9 cellular contexts compared by ENCODE assay signal in the genomic region with DNA sequence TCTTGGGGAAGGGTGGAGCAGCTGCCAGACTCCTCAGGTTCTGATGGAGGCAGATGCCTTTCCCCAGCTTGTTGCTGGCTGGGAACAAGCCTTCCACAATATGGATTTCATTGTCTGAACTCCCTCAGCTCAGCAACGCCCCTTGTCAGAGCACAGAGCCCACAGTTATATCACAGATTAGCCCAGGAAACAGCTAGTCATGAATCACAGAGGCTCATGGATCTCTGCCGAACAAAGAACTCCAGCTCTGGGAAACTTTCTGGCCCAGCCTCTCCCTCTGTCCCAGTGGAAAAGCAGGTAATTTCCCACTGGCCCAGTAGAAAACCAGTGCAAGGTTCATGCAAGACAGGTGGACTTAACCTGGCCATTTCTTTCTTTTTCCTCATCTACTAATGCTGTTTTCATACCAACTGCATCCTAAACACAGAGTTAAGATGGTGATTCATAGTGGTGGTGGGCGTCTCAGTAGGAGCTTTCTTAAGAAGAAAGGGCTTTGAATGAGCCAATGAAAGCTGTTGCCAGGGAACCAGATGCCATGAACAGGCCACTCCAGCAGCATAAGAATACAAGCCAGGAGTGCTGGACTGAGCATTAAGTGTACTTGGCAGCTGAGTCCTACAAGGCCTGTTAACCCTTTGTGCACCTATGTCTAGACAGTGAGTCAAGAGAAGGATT. TPM values are rescaled to one million over a fixed set of nuclear protein-coding genes. Genes with fewer than 3 reads are reported as not detected.
DNase-seq lines count a peak whose midpoint lies in the region; ATAC-seq and TF ChIP-seq lines count a peak whose summit lies in the region.
"Had no signal": no experiment of that assay in that cellular context is flagged by ENCODE, and none has a peak within 500 bp of the region (broad histone marks: within the 10 kb centered on the region; RNA-seq: fewer than 3 reads in every experiment).

No MANE protein-coding gene starts in this region.

- ATAC-seq in stimulated activated effector memory CD8-positive, alpha-beta T cell treated with anti-CD3 and anti-CD28 coated beads, Interleukin-12 subunit alpha, Interleukin-12 subunit beta, amount 100 ng/mL, for 72 hours = peak; percentile 55

- H3K9me2 ChIP-seq in hepatocyte (replicated peaks; ENCODE audit: insufficient read depth) = no peaks in the 10 kb centered on the region

- peak overlapping the region; percentile 33 for H3K4me2 ChIP-seq in hepatocyte
- H3K4me2 ChIP-seq: BLaER1 had no signal

- no peaks in the 10 kb centered on the region for H3K9me3 Mint-ChIP-seq in stimulated activated effector memory CD8-positive, alpha-beta T cell treated with anti-CD3 and anti-CD28 coated beads, Interleukin-12 subunit alpha, Interleukin-12 subunit beta, amount 100 ng/mL, for 72 hours

- TF ChIP-seq CTCF in WERI-Rb-1 (IDR thresholded peaks at IDR 0.05; ENCODE audit: low read depth, low read length) = no peak
- no peak for TF ChIP-seq CTCF in hepatocyte (IDR thresholded peaks at IDR 0.05; ENCODE audit: poor library complexity)

- peaks cover 22% of the 10 kb centered on the region for H3K4me1 ChIP-seq in hepatocyte (ENCODE audit: insufficient read depth)
- H3K4me1 ChIP-seq: BLaER1 had no signal

- WGBS in hepatocyte (ENCODE audit: low lambda C conversion rate, missing lambda C conversion rate) = 21% methylated on average over 3 of the region's 3 CpGs

- H3K27ac ChIP-seq in WERI-Rb-1 = peak overlapping the region; percentile 85
- H3K27ac ChIP-seq in hepatocyte = peak overlapping the region; percentile 82
- H3K27ac ChIP-seq: BLaER1 had no signal

- H2AFZ ChIP-seq in hepatocyte = no peak overlapping the region

- no peaks in the 10 kb centered on the region for H3K79me2 ChIP-seq in hepatocyte

- H3K4me3 Mint-ChIP-seq in stimulated activated effector memory CD8-positive, alpha-beta T cell treated with anti-CD3 and anti-CD28 coated beads, Interleukin-12 subunit alpha, Interleukin-12 subunit beta, amount 100 ng/mL, for 72 hours = no peak overlapping the region

- H3K27ac Mint-ChIP-seq in stimulated activated effector memory CD8-positive, alpha-beta T cell treated with anti-CD3 and anti-CD28 coated beads, Interleukin-12 subunit alpha, Interleukin-12 subunit beta, amount 100 ng/mL, for 72 hours = no peak overlapping the region

- no peaks in the 10 kb centered on the region for H3K36me3 Mint-ChIP-seq in stimulated activated effector memory CD8-positive, alpha-beta T cell treated with anti-CD3 and anti-CD28 coated beads, Interleukin-12 subunit alpha, Interleukin-12 subunit beta, amount 100 ng/mL, for 72 hours

- H3K27me3 ChIP-seq in WERI-Rb-1 (ENCODE audit: insufficient read depth, low read depth, severe bottlenecking) (no peaks in the 10 kb centered on the region), hepatocyte (no peaks in the 10 kb centered on the region)
- H3K27me3 ChIP-seq: BLaER1 had no signal

- H3K36me3 ChIP-seq in WERI-Rb-1 (no peaks in the 10 kb centered on the region), hepatocyte (replicated peaks; ENCODE audit: insufficient read depth, low read depth) (no peaks in the 10 kb centered on the region)
- H3K36me3 ChIP-seq: BLaER1 had no signal

- peak; percentile 55 for DNase-seq in NCI-H82 (lab: John Stamatoyannopoulos, UW)
- DNase-seq in NCI-H82 treated with DMSO at 0.1 percent for 48 hours (lab: John Stamatoyannopoulos, UW; ENCODE audit: unreplicated experiment) = no peak
- DNase-seq in WERI-Rb-1 = peak; percentile 60
- DNase-seq in hepatocyte (ENCODE audit: low spot score) = peak; percentile 83
- DNase-seq in stimulated activated effector memory CD8-positive, alpha-beta T cell treated with anti-CD3 and anti-CD28 coated beads, Interleukin-12 subunit alpha, Interleukin-12 subunit beta, amount 100 ng/mL, for 72 hours (ENCODE audit: low spot score in 2 of 2) = no peak
- DNase-seq in activated gamma-delta T cell treated with Interleukin-2 at 50 U/mL for 16 hours = no peak
- DNase-seq in HUDEP-2 (lab: John Stamatoyannopoulos, UW; ENCODE audit: unreplicated experiment in 76 of 76) = no peak
- DNase-seq in activated CD4-positive, alpha-beta T cell treated with anti-CD3 and anti-CD28 coated beads, Interleukin-2, amount 50 U/mL, for 4 hours = no peak

- no peaks in the 10 kb centered on the region for H3K4me1 Mint-ChIP-seq in stimulated activated effector memory CD8-positive, alpha-beta T cell treated with anti-CD3 and anti-CD28 coated beads, Interleukin-12 subunit alpha, Interleukin-12 subunit beta, amount 100 ng/mL, for 72 hours

- H3K9me3 ChIP-seq in WERI-Rb-1 (ENCODE audit: severe bottlenecking) (no peaks in the 10 kb centered on the region), hepatocyte (ENCODE audit: low read depth) (no peaks in the 10 kb centered on the region)
- H3K9me3 ChIP-seq: BLaER1 had no signal

- no peaks in the 10 kb centered on the region for H4K20me1 ChIP-seq in hepatocyte (ENCODE audit: insufficient read depth, poor library complexity, severe bottlenecking)
- H4K20me1 ChIP-seq: BLaER1 had no signal

- no peak overlapping the region for H3K4me3 ChIP-seq in WERI-Rb-1 (ENCODE audit: low read depth, low read length)
- no peak overlapping the region for H3K4me3 ChIP-seq in hepatocyte
- H3K4me3 ChIP-seq: BLaER1 had no signal

RNA-seq across cellular contexts. Expression of gene KIAA2012, which starts 8.7 kb away (rescaled TPM):
- 0.27 TPM in 1 of 2 replicates, not detected in the other for total RNA-seq in hepatocyte
- 0.05 TPM in 1 of 2 replicates, not detected in the other for polyA plus RNA-seq in hepatocyte

RNA-seq across cellular contexts. Expression of gene FZD7, which starts 30.7 kb away (rescaled TPM):
- 28.3 and 31.2 TPM in 2 replicates for total RNA-seq in hepatocyte
- 13.4 and 15.4 TPM in 2 replicates for polyA plus RNA-seq in hepatocyte

Comparison
In these comparisons a context has a peak if more than half of its experiments do, and no peak if none do; other contexts are left out.
1. DNase-seq: peak in NCI-H82 (single experiment), WERI-Rb-1 (single experiment) and hepatocyte (single experiment); none in NCI-H82 treated with DMSO at 0.1 percent for 48 hours (single experiment), stimulated activated effector memory CD8-positive, alpha-beta T cell treated with anti-CD3 and anti-CD28 coated beads, Interleukin-12 subunit alpha, Interleukin-12 subunit beta, amount 100 ng/mL, for 72 hours (0 of 2), activated gamma-delta T cell treated with Interleukin-2 at 50 U/mL for 16 hours (single experiment), HUDEP-2 (0 of 76) and activated CD4-positive, alpha-beta T cell treated with anti-CD3 and anti-CD28 coated beads, Interleukin-2, amount 50 U/mL, for 4 hours (0 of 2).